ENCODE assay signal across 15 cellular contexts in genomic region chr19:49687566-49688316, GRCh38. TPM values are rescaled to one million over a fixed set of nuclear protein-coding genes. Genes with fewer than 3 reads are reported as not detected.
DNase-seq lines count a peak whose midpoint lies in the region; ATAC-seq and TF ChIP-seq lines count a peak whose summit lies in the region.
"Had no signal": no experiment of that assay in that cellular context is flagged by ENCODE, and none has a peak within 500 bp of the region (broad histone marks: within the 10 kb centered on the region; RNA-seq: fewer than 3 reads in every experiment).

No MANE protein-coding gene starts in this region.

- no peak for ATAC-seq in HG03565 (IDR thresholded peaks at IDR 0.05; ENCODE audit: unreplicated experiment)

- H3K4me1 ChIP-seq in esophagus muscularis mucosa (peaks cover 31 to 41% (median 33%) of the 10 kb centered on the region in 4 donors), skeletal muscle tissue (ENCODE audit: control insufficient read depth in 3 of 3, insufficient read depth in 3 of 3, low read length in 3 of 3) (peaks cover 21 to 34% (median 24%) of the 10 kb centered on the region in 3 donors)

- DNase-seq in NCI-H82 (lab: John Stamatoyannopoulos, UW) (peak; percentile 42), NCI-H82 treated with DMSO at 0.1 percent for 48 hours (lab: John Stamatoyannopoulos, UW; ENCODE audit: unreplicated experiment) (no peak), NCI-H2227 (lab: John Stamatoyannopoulos, UW; ENCODE audit: unreplicated experiment) (peak; percentile 27), esophagus muscularis mucosa (ENCODE audit: extremely low spot score) (no peak), GOT3 (lab: John Stamatoyannopoulos, UW) (no peak)
- DNase-seq in activated CD4-positive, alpha-beta T cell treated with anti-CD3 and anti-CD28 coated beads for 1 hour: no peak
- DNase-seq: ACHN; central memory CD4-positive, alpha-beta T cell; DMS79 treated with DMSO at 0.1 percent for 48 hours; islet precursor cell; NCI-H146; stimulated activated naive CD4-positive, alpha-beta T cell had no signal

- H3K36me3 ChIP-seq in esophagus muscularis mucosa (peaks cover 40 to 58% (median 52%) of the 10 kb centered on the region in 4 donors), skeletal muscle tissue (ENCODE audit: control insufficient read depth in 3 of 3, insufficient read depth in 3 of 3, low read length in 3 of 3) (peaks cover 31 to 38% (median 35%) of the 10 kb centered on the region in 3 donors)

- H3K27me3 ChIP-seq in esophagus muscularis mucosa (peaks cover 0 to 42% (median 13%) of the 10 kb centered on the region in 4 donors), skeletal muscle tissue (ENCODE audit: control insufficient read depth in 3 of 3, insufficient read depth in 3 of 3, low read length in 3 of 3) (peaks cover 0 to 21% (median 18%) of the 10 kb centered on the region in 3 donors)

- H3K4me3 ChIP-seq in esophagus muscularis mucosa (peak overlapping the region; percentile 16 to 56 (median 51)), skeletal muscle tissue (ENCODE audit: low read length in 3 of 3) (no peak overlapping the region)

- no peak for TF ChIP-seq POLR2A in esophagus muscularis mucosa (IDR thresholded peaks at IDR 0.05; ENCODE audit: low read depth)

- TF ChIP-seq CTCF in esophagus muscularis mucosa (IDR thresholded peaks at IDR 0.05): no peak

- H3K9me3 ChIP-seq in esophagus muscularis mucosa (no peaks in the 10 kb centered on the region), skeletal muscle tissue (ENCODE audit: control insufficient read depth in 3 of 3, low read length in 3 of 3) (no peaks in the 10 kb centered on the region)

- no peak overlapping the region for H3K9ac ChIP-seq in skeletal muscle tissue (ENCODE audit: low read depth in 1 of 3, low read length in 3 of 3)

- H3K27ac ChIP-seq in esophagus muscularis mucosa (replicated peaks in 1 of 4): peak overlapping the region; percentile 38 to 66 (median 52)
- H3K27ac ChIP-seq in skeletal muscle tissue (ENCODE audit: low read depth, low read length): peak overlapping the region; percentile 74
- H3K27ac ChIP-seq: VCaP had no signal

- 62% methylated on average over 15 of the region's 26 CpGs for WGBS in esophagus muscularis mucosa

- TF ChIP-seq EP300 in esophagus muscularis mucosa (IDR thresholded peaks at IDR 0.05): no peak

- intact Hi-C loops in esophagus muscularis mucosa (cut with DNase I): no loop called here

RNA-seq across cellular contexts. Expression of gene ADM5, which starts 1.7 kb away (rescaled TPM):
- total RNA-seq in esophagus muscularis mucosa (1 to 10 TPM in 3 of 4 donors, under 1 TPM in 1; 0.83 to 4.1 (median 2.5) TPM), skeletal muscle tissue (1.0 TPM)

RNA-seq across cellular contexts. Expression of gene CPT1C, which starts 3.2 kb away (rescaled TPM):
- total RNA-seq in esophagus muscularis mucosa (1 to 10 TPM; 2.7 to 6.6 (median 3.9) TPM), skeletal muscle tissue (4.7 TPM)

RNA-seq across cellular contexts. Expression of gene PRMT1, which starts 10.7 kb away (rescaled TPM):
- 100 to 1,000 TPM; 102 to 191 (median 144) TPM for total RNA-seq in esophagus muscularis mucosa
- total RNA-seq in skeletal muscle tissue: 362 TPM

RNA-seq across cellular contexts. Expression of gene BCL2L12, which starts 22.0 kb away (rescaled TPM):
- total RNA-seq in esophagus muscularis mucosa (1 to 10 TPM; 4.2 to 9.9 (median 6.0) TPM), skeletal muscle tissue (4.7 TPM)

RNA-seq across cellular contexts. Expression of gene IRF3, which starts 22.1 kb away (rescaled TPM):
- total RNA-seq in esophagus muscularis mucosa: 10 to 100 TPM; 38.8 to 61.7 (median 56.7) TPM
- total RNA-seq in skeletal muscle tissue: 31.3 TPM

Comparison
In these comparisons a context has a peak if more than half of its experiments do, and no peak if none do; other contexts are left out.
1. DNase-seq: peak in NCI-H82 (single experiment) and NCI-H2227 (single experiment); none in NCI-H82 treated with DMSO at 0.1 percent for 48 hours (single experiment), esophagus muscularis mucosa (single experiment), activated CD4-positive, alpha-beta T cell treated with anti-CD3 and anti-CD28 coated beads for 1 hour (single experiment) and GOT3 (single experiment).
2. H3K4me3 ChIP-seq: peak in esophagus muscularis mucosa (4 of 4); none in skeletal muscle tissue (0 of 3).